In genomic region chr7:95213148-95213547, GRCh38 we compare ENCODE assay signal across 23 cellular contexts.
DNase-seq lines count a peak whose midpoint lies in the region; TF ChIP-seq lines count a peak whose summit lies in the region.
"Had no signal": no experiment of that assay in that cellular context is flagged by ENCODE, and none has a peak within 500 bp of the region (broad histone marks: within the 10 kb centered on the region; RNA-seq: fewer than 3 reads in every experiment).

No MANE protein-coding gene starts in this region.

- H2BK5ac ChIP-seq in mesenchymal stem cell (ENCODE audit: low read depth, low read length, poor library complexity, severe bottlenecking) = no peak overlapping the region

- peak; percentile 21 for DNase-seq in LHCN-M2 (ENCODE audit: low read depth)
- DNase-seq in choroid plexus epithelial cell (ENCODE audit: low read depth) = peak; percentile 23
- no peak for DNase-seq in mesenchymal stem cell
- peak in 1 of 2 donors; percentile 24 for DNase-seq in tibial artery
- no peak for DNase-seq in COLO829 (ENCODE audit: low spot score)
- DNase-seq in NCI-H2107 (lab: John Stamatoyannopoulos, UW) = no peak
- DNase-seq in uterus = no peak
- DNase-seq: activated CD4-positive, alpha-beta T cell treated with anti-CD3 and anti-CD28 coated beads for 36 hours; activated CD8-positive, alpha-beta T cell treated with anti-CD3 and anti-CD28 coated beads, Interleukin-2, amount 10 ng/mL, durations not matched to agents 7 days and 5 days; dermis blood vessel endothelial cell; DMS79 treated with DMSO at 0.1 percent for 48 hours; KBM-7; NCI-H1417; NCI-H2029 treated with DMSO at 0.1 percent for 48 hours; NCI-H2227 treated with DMSO at 0.1 percent for 48 hours; pancreas; retina; SHP77 treated with DMSO at 0.1 percent for 48 hours; spleen; stimulated activated CD8-positive, alpha-beta memory T cell treated with anti-CD3 and anti-CD28 coated beads, Interleukin-4, amount 100 ng/mL, for 48 hours had no signal

- no peak overlapping the region for H3K4me2 ChIP-seq in mesenchymal stem cell (ENCODE audit: low read length, poor library complexity, severe bottlenecking)

- no peak overlapping the region for H4K8ac ChIP-seq in mesenchymal stem cell (ENCODE audit: low read length)

- no peaks in the 10 kb centered on the region for H3K9me3 ChIP-seq in mesenchymal stem cell (ENCODE audit: control insufficient read depth, low read length)
- H3K9me3 ChIP-seq in tibial artery = no peaks in the 10 kb centered on the region
- H3K9me3 ChIP-seq in uterus = no peaks in the 10 kb centered on the region
- H3K9me3 ChIP-seq: pancreas had no signal

- H3K9ac ChIP-seq in mesenchymal stem cell (ENCODE audit: low read length) = peak overlapping the region; percentile 83

- no peak for TF ChIP-seq POLR2A in uterus (IDR thresholded peaks at IDR 0.05)

- H2BK15ac ChIP-seq in mesenchymal stem cell (ENCODE audit: low read depth, poor library complexity, severe bottlenecking) = no peak overlapping the region

- 100% methylated on average over 2 of the region's 2 CpGs for WGBS in mesenchymal stem cell

- no peak overlapping the region for H3K14ac ChIP-seq in mesenchymal stem cell (ENCODE audit: low read length in 2 of 2)

- H3K36me3 ChIP-seq in mesenchymal stem cell (ENCODE audit: control insufficient read depth in 1 of 2, insufficient read depth in 2 of 2, low read depth in 1 of 2, low read length in 2 of 2) (no peaks in the 10 kb centered on the region), tibial artery (no peaks in the 10 kb centered on the region), uterus (no peaks in the 10 kb centered on the region)
- H3K36me3 ChIP-seq: pancreas, spleen, tibial nerve had no signal

- no peak overlapping the region for H2BK12ac ChIP-seq in mesenchymal stem cell (ENCODE audit: low read length in 2 of 2)

- no peak overlapping the region for H2BK120ac ChIP-seq in mesenchymal stem cell (ENCODE audit: low read depth, low read length)

- peaks cover 2% of the 10 kb centered on the region for H3K4me1 ChIP-seq in mesenchymal stem cell (ENCODE audit: control insufficient read depth, insufficient read depth, low read depth, low read length)
- peaks cover 0 to 20% (median 5%) of the 10 kb centered on the region in 4 donors for H3K4me1 ChIP-seq in tibial artery
- no peaks in the 10 kb centered on the region for H3K4me1 ChIP-seq in uterus
- H3K4me1 ChIP-seq: pancreas, spleen had no signal

- no peak overlapping the region for H3K18ac ChIP-seq in mesenchymal stem cell (ENCODE audit: low read depth in 1 of 2, low read length in 2 of 2)

- H3K27me3 ChIP-seq in mesenchymal stem cell (ENCODE audit: control insufficient read depth in 1 of 2, insufficient read depth in 1 of 2, low read length in 2 of 2) (no peaks in the 10 kb centered on the region), tibial artery (no peaks in the 10 kb centered on the region), uterus (no peaks in the 10 kb centered on the region)
- H3K27me3 ChIP-seq: pancreas, spleen, tibial nerve had no signal

- no peaks in the 10 kb centered on the region for H3K79me1 ChIP-seq in mesenchymal stem cell (replicated peaks; ENCODE audit: low read length, poor library complexity, severe bottlenecking)

- H3K4ac ChIP-seq in mesenchymal stem cell (ENCODE audit: low read depth in 1 of 2, low read length in 2 of 2) = no peak overlapping the region

- no peak overlapping the region for H3K27ac ChIP-seq in mesenchymal stem cell (ENCODE audit: low read length, poor library complexity, severe bottlenecking)
- peak overlapping the region; percentile 52 to 57 for H3K27ac ChIP-seq in tibial artery
- no peak overlapping the region for H3K27ac ChIP-seq in uterus
- H3K27ac ChIP-seq: C4-2B, HL-60, pancreas, spleen had no signal

- H2AK5ac ChIP-seq in mesenchymal stem cell (ENCODE audit: low read length, severe bottlenecking) = no peak overlapping the region

- H3K4me3 ChIP-seq in choroid plexus epithelial cell (ENCODE audit: low read depth, low read length) (no peak overlapping the region), mesenchymal stem cell (ENCODE audit: insufficient read depth in 1 of 2, low read depth in 1 of 2, low read length in 2 of 2) (peak overlapping the region in 1 of 2 experiments; percentile 51), tibial artery (no peak overlapping the region), uterus (no peak overlapping the region)
- H3K4me3 ChIP-seq: pancreas, spleen, tibial nerve had no signal

- intact Hi-C loops in tibial artery (cut with DNase I; ENCODE audit: low total_unique reads) (no loop called here), uterus (cut with DNase I; ENCODE audit: low total_unique reads) (no loop called here)

- TF ChIP-seq CTCF in choroid plexus epithelial cell (conservative IDR thresholded peaks at IDR 0.05; ENCODE audit: low read depth, low read length) (no peak), tibial artery (IDR thresholded peaks at IDR 0.05) (no peak), uterus (IDR thresholded peaks at IDR 0.05) (no peak)

- H2AFZ ChIP-seq in mesenchymal stem cell (ENCODE audit: low read depth, low read length) = no peak overlapping the region

- H3K23ac ChIP-seq in mesenchymal stem cell (ENCODE audit: low read length in 2 of 2) = no peak overlapping the region

- H4K91ac ChIP-seq in mesenchymal stem cell (ENCODE audit: low read length) = no peak overlapping the region

Comparison
In these comparisons a context has a peak if more than half of its experiments do, and no peak if none do; other contexts are left out.
1. DNase-seq: peak in LHCN-M2 (single experiment) and choroid plexus epithelial cell (single experiment); none in mesenchymal stem cell (single experiment), COLO829 (single experiment), NCI-H2107 (single experiment) and uterus (0 of 2).
2. H3K27ac ChIP-seq: peak in tibial artery (2 of 2); none in mesenchymal stem cell (single experiment) and uterus (0 of 2).